Comparison of ENCODE assay signal across 9 cellular contexts in the genomic region with DNA sequence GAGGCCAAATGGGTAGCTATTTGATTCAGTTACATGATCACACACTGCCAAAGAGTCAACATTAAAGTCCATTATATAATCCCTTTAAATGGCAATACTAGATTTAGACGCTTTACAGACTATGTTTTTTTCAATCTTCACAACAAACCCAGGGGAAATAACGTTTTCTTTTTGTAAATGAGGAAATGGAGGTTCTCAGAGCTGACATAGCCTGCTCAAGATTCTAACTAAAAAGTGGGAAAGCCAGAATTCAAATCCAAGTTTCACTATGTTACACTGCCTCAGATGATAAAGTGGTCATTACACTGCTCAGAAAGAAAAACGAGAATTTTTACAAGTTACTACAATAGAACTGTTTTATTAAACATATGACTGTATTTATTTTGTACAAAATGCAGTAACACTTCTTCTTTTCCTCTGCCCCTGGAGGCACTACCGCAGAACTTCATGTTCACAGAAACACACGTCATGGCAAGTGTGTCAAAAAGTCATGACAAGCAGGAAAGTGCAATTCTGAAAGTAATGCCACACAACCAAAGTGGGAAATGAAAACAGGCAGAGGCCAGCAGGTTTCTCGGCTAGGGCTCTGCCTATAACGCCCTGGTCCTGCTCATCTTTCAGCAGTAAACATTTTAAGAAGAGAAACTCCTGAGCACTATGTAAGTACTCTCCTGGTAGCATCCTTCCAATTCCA. TPM values are rescaled to one million over a fixed set of nuclear protein-coding genes. Genes with fewer than 3 reads are reported as not detected.
DNase-seq lines count a peak whose midpoint lies in the region.
"Had no signal": no experiment of that assay in that cellular context is flagged by ENCODE, and none has a peak within 500 bp of the region (broad histone marks: within the 10 kb centered on the region; RNA-seq: fewer than 3 reads in every experiment).

No MANE protein-coding gene starts in this region.

- WGBS in mesendoderm (ENCODE audit: extremely low coverage, insufficient coverage, low lambda C conversion rate): no CpG with 5 or more reads among the region's 7 CpGs

- peak overlapping the region; percentile 1 for H3K4me3 Mint-ChIP-seq in dendritic cell treated with granulocyte-macrophage colony-stimulating factor and Interleukin-4, amounts not matched to agents 40 ng/mL and 50 ng/mL, for 4 days

- peak overlapping the region; percentile 95 for H3K27ac Mint-ChIP-seq in dendritic cell treated with granulocyte-macrophage colony-stimulating factor and Interleukin-4, amounts not matched to agents 40 ng/mL and 50 ng/mL, for 4 days

- no peaks in the 10 kb centered on the region for H3K79me2 ChIP-seq in mesendoderm (ENCODE audit: control insufficient read depth, insufficient read depth, low read length)

- H4K5ac ChIP-seq in mesendoderm (ENCODE audit: low read length): no peak overlapping the region

- H3K9me3 ChIP-seq in subcutaneous abdominal adipose tissue (ENCODE audit: control insufficient read depth in 5 of 5, low read length in 5 of 5) (no peaks in the 10 kb centered on the region), HAP-1 (no peaks in the 10 kb centered on the region)

- H3K4ac ChIP-seq in mesendoderm (ENCODE audit: low read depth, low read length): no peak overlapping the region

- DNase-seq in SIG-M5 treated with dmso at 0.1 percent for 504 hours (lab: John Stamatoyannopoulos, UW; ENCODE audit: unreplicated experiment) (peak; percentile 56), SIG-M5 (lab: John Stamatoyannopoulos, UW) (no peak), MV-4-11 (lab: John Stamatoyannopoulos, UW) (peak; percentile 91), mesendoderm (no peak), DMS53 treated with DMSO at 0.1 percent for 48 hours (lab: John Stamatoyannopoulos, UW; ENCODE audit: unreplicated experiment) (no peak), HAP-1 (ENCODE audit: low spot score in 2 of 2) (no peak)

- H3K27me3 ChIP-seq in subcutaneous abdominal adipose tissue (ENCODE audit: control insufficient read depth in 5 of 5, insufficient read depth in 4 of 5, low read length in 5 of 5) (no peaks in the 10 kb centered on the region), mesendoderm (ENCODE audit: insufficient read depth, low read length, poor library complexity) (no peaks in the 10 kb centered on the region), HAP-1 (ENCODE audit: low read depth) (no peaks in the 10 kb centered on the region)

- in situ Hi-C loops in HAP-1 (cut with MboI; ENCODE audit: low sequenced_read_pairs): no loop called here

- no peak overlapping the region for H4K8ac ChIP-seq in mesendoderm (ENCODE audit: low read depth, low read length)

- peaks cover 96% of the 10 kb centered on the region for H3K36me3 Mint-ChIP-seq in dendritic cell treated with granulocyte-macrophage colony-stimulating factor and Interleukin-4, amounts not matched to agents 40 ng/mL and 50 ng/mL, for 4 days (ENCODE audit: low read depth)

- H3K56ac ChIP-seq in mesendoderm (ENCODE audit: low read length): no peak overlapping the region

- H2AK5ac ChIP-seq in mesendoderm (ENCODE audit: low read length): no peak overlapping the region

- H3K79me1 ChIP-seq in mesendoderm (ENCODE audit: low read length): no peaks in the 10 kb centered on the region

- no peak overlapping the region for H3K4me2 ChIP-seq in mesendoderm (ENCODE audit: low read length)

- peak overlapping the region; percentile 62 for H3K27ac ChIP-seq in subcutaneous abdominal adipose tissue (ENCODE audit: low read depth, low read length)
- no peak overlapping the region for H3K27ac ChIP-seq in mesendoderm (ENCODE audit: low read depth, low read length)
- H3K27ac ChIP-seq: 22Rv1 had no signal

- peaks cover 65% of the 10 kb centered on the region for H3K4me1 Mint-ChIP-seq in dendritic cell treated with granulocyte-macrophage colony-stimulating factor and Interleukin-4, amounts not matched to agents 40 ng/mL and 50 ng/mL, for 4 days (ENCODE audit: low read depth)

- H3K18ac ChIP-seq in mesendoderm (ENCODE audit: low read length): no peak overlapping the region

- H3K23ac ChIP-seq in mesendoderm (ENCODE audit: low read length): no peak overlapping the region

- intact Hi-C loops in dendritic cell treated with granulocyte-macrophage colony-stimulating factor and Interleukin-4, amounts not matched to agents 40 ng/mL and 50 ng/mL, for 4 days (cut with micrococcal nuclease): loop anchor here (1.0 kb wide), 1 partner anchor 28 kb away; no protein-coding TSS in a partner anchor

- H2BK5ac ChIP-seq in mesendoderm (ENCODE audit: low read length): no peak overlapping the region

- H3K36me3 ChIP-seq in subcutaneous abdominal adipose tissue (ENCODE audit: control insufficient read depth in 5 of 5, insufficient read depth in 5 of 5, low read length in 5 of 5) (peaks cover 30 to 77% (median 65%) of the 10 kb centered on the region in 5 donors), mesendoderm (ENCODE audit: control insufficient read depth, insufficient read depth, low read length) (peaks cover 7% of the 10 kb centered on the region), HAP-1 (replicated peaks) (peaks cover 84% of the 10 kb centered on the region)

- peak overlapping the region in 1 of 5 donors; percentile 21 for H3K9ac ChIP-seq in subcutaneous abdominal adipose tissue (ENCODE audit: low read length in 5 of 5)
- H3K9ac ChIP-seq in mesendoderm (ENCODE audit: low read length): no peak overlapping the region

- H3K4me1 ChIP-seq in subcutaneous abdominal adipose tissue (ENCODE audit: control insufficient read depth in 5 of 5, insufficient read depth in 5 of 5, low read length in 5 of 5) (peaks cover 1 to 37% (median 12%) of the 10 kb centered on the region in 5 donors), mesendoderm (ENCODE audit: control insufficient read depth, low read depth, low read length) (no peaks in the 10 kb centered on the region), HAP-1 (no peaks in the 10 kb centered on the region)

- H2BK15ac ChIP-seq in mesendoderm (replicated peaks; ENCODE audit: low read depth): no peak overlapping the region

- H3K9me3 Mint-ChIP-seq in dendritic cell treated with granulocyte-macrophage colony-stimulating factor and Interleukin-4, amounts not matched to agents 40 ng/mL and 50 ng/mL, for 4 days: no peaks in the 10 kb centered on the region

- H3K27me3 Mint-ChIP-seq in dendritic cell treated with granulocyte-macrophage colony-stimulating factor and Interleukin-4, amounts not matched to agents 40 ng/mL and 50 ng/mL, for 4 days: no peaks in the 10 kb centered on the region

- H2BK120ac ChIP-seq in mesendoderm (ENCODE audit: low read depth, low read length): no peak overlapping the region

- H3K4me3 ChIP-seq in subcutaneous abdominal adipose tissue (ENCODE audit: low read depth in 1 of 5, low read length in 5 of 5) (no peak overlapping the region), mesendoderm (ENCODE audit: low read length) (no peak overlapping the region), HAP-1 (no peak overlapping the region)

RNA-seq across cellular contexts. Expression of gene THEMIS2, which starts 19.0 kb away (rescaled TPM):
- 3.9 TPM for polyA plus RNA-seq in mesendoderm (2013, experiment 1 of 2)
- polyA plus RNA-seq in mesendoderm (2013, experiment 2 of 2): 4.1 TPM

RNA-seq across cellular contexts. Expression of gene RPA2, which starts 23.0 kb away (rescaled TPM):
- 42.2 TPM for polyA plus RNA-seq in mesendoderm (2013, experiment 1 of 2)
- polyA plus RNA-seq in mesendoderm (2013, experiment 2 of 2): 43.2 TPM

RNA-seq across cellular contexts. Expression of gene SMPDL3B, which starts 43.5 kb away (rescaled TPM):
- 29.1 TPM for polyA plus RNA-seq in mesendoderm (2013, experiment 1 of 2)
- polyA plus RNA-seq in mesendoderm (2013, experiment 2 of 2): 29.1 TPM

Comparison
In these comparisons a context has a peak if more than half of its experiments do, and no peak if none do; other contexts are left out.
1. DNase-seq: peak in SIG-M5 treated with dmso at 0.1 percent for 504 hours (single experiment) and MV-4-11 (single experiment); none in SIG-M5 (single experiment), mesendoderm (single experiment), DMS53 treated with DMSO at 0.1 percent for 48 hours (single experiment) and HAP-1 (0 of 2).